ENCODE assay signal across 8 cellular contexts in genomic region chr7:107043916-107044346, GRCh38. TPM values are rescaled to one million over a fixed set of nuclear protein-coding genes. Genes with fewer than 3 reads are reported as not detected.
DNase-seq lines count a peak whose midpoint lies in the region; ATAC-seq and TF ChIP-seq lines count a peak whose summit lies in the region.

No MANE protein-coding gene starts in this region.

- in situ Hi-C loops in KBM-7 (cut with MboI; ENCODE audit: low pct_unique_long_range_greater_than_20kb, low sequenced_read_pairs), result no loop called here

- peaks cover 41% of the 10 kb centered on the region for H3K27me3 Mint-ChIP-seq in CD4-positive, alpha-beta T cell
- peaks cover 37 to 38% of the 10 kb centered on the region in 2 donors for H3K27me3 Mint-ChIP-seq in effector memory CD8-positive, alpha-beta T cell

- peaks cover 4% of the 10 kb centered on the region for H3K36me3 Mint-ChIP-seq in CD4-positive, alpha-beta T cell (ENCODE audit: low read depth)
- H3K36me3 Mint-ChIP-seq in effector memory CD8-positive, alpha-beta T cell (ENCODE audit: insufficient read depth), result peaks cover 3% of the 10 kb centered on the region

- DNase-seq in CD4-positive, alpha-beta T cell, result no peak
- no peak for DNase-seq in LNCaP clone FGC (ENCODE audit: low read depth)
- DNase-seq in effector memory CD8-positive, alpha-beta T cell, result no peak
- no peak for DNase-seq in mucosa of gallbladder (ENCODE audit: low spot score)
- no peak for DNase-seq in KBM-7
- no peak for DNase-seq in NCI-H226

- CTCF ChIA-PET in CD4-positive, alpha-beta T cell (lab: Charles Lee), result no interaction called here

- peaks cover 13% of the 10 kb centered on the region for H3K4me1 Mint-ChIP-seq in CD4-positive, alpha-beta T cell (ENCODE audit: low read depth)
- peaks cover 7 to 10% of the 10 kb centered on the region in 2 donors for H3K4me1 Mint-ChIP-seq in effector memory CD8-positive, alpha-beta T cell (ENCODE audit: low read depth in 2 of 2)

- no peaks in the 10 kb centered on the region for H3K9me3 ChIP-seq in CD4-positive, alpha-beta T cell (ENCODE audit: control insufficient read depth, low read length)
- H3K9me3 ChIP-seq in neuron (ENCODE audit: low read length), result no peaks in the 10 kb centered on the region

- TF ChIP-seq CTCF in CD4-positive, alpha-beta T cell (IDR thresholded peaks at IDR 0.05), result no peak
- TF ChIP-seq CTCF in LNCaP clone FGC (IDR thresholded peaks at IDR 0.05; ENCODE audit: control insufficient read depth, extremely low read depth, insufficient read depth), result no peak

- H3K4me3 Mint-ChIP-seq in CD4-positive, alpha-beta T cell, result peak overlapping the region; percentile 94
- H3K4me3 Mint-ChIP-seq in effector memory CD8-positive, alpha-beta T cell, result peak overlapping the region; percentile 48 to 89

- intact Hi-C loops in CD4-positive, alpha-beta T cell (cut with DNase I, micrococcal nuclease), result loop anchor here (2.0 to 10.0 kb wide), 5 partner anchors 81 to 701 kb away; partner anchors contain the start of genes CBLL1 (in 1 of the 2), COG5 (in 1 of the 2), DUS4L (in 1 of the 2) and PIK3CG (in 1 of the 2)

- peak overlapping the region; percentile 39 for H3K27ac Mint-ChIP-seq in CD4-positive, alpha-beta T cell
- no peak overlapping the region for H3K27ac Mint-ChIP-seq in effector memory CD8-positive, alpha-beta T cell

- no peaks in the 10 kb centered on the region for H3K9me3 Mint-ChIP-seq in CD4-positive, alpha-beta T cell
- no peaks in the 10 kb centered on the region for H3K9me3 Mint-ChIP-seq in effector memory CD8-positive, alpha-beta T cell

- POLR2A ChIA-PET in CD4-positive, alpha-beta T cell (lab: Charles Lee), result interaction anchor here (2.3 kb wide), 1 partner anchor 125 kb away, joined by 5 read pairs; the partner anchor contains the start of gene HBP1

- peaks cover 30% of the 10 kb centered on the region for H3K27me3 ChIP-seq in CD4-positive, alpha-beta T cell (ENCODE audit: control insufficient read depth, insufficient read depth, low read length)
- H3K27me3 ChIP-seq in neuron (ENCODE audit: insufficient read depth, low read length), result peaks cover under 1% of the 10 kb centered on the region

- peaks cover 25% of the 10 kb centered on the region for H3K4me1 ChIP-seq in neuron (ENCODE audit: insufficient read depth, low read length)

- H3K4me3 ChIP-seq in LNCaP clone FGC (ENCODE audit: low read depth, low read length) (peak overlapping the region; percentile 50), neuron (ENCODE audit: low read length) (peak overlapping the region; percentile 77)

- H3K27ac ChIP-seq in CD4-positive, alpha-beta T cell (ENCODE audit: low read depth, low read length), result no peak overlapping the region

- ATAC-seq in CD4-positive, alpha-beta T cell (ENCODE audit: poor library complexity), result no peak
- ATAC-seq in effector memory CD8-positive, alpha-beta T cell (replicated peaks), result no peak
- no peak for ATAC-seq in GM21447 (IDR thresholded peaks at IDR 0.05; ENCODE audit: unreplicated experiment)

- peak overlapping the region; percentile 93 for H2AFZ ChIP-seq in neuron (ENCODE audit: low read depth, low read length)

- no peaks in the 10 kb centered on the region for H3K36me3 ChIP-seq in neuron (ENCODE audit: insufficient read depth, low read length)

RNA-seq across cellular contexts. Expression of gene PRKAR2B, which starts 0.6 kb away (rescaled TPM):
- under 1 TPM; 0.41 to 0.42 TPM for total RNA-seq in CD4-positive, alpha-beta T cell
- 7.1 TPM for total RNA-seq in mucosa of gallbladder
